Comparison of ENCODE assay signal across 1 cellular context in the genomic region with DNA sequence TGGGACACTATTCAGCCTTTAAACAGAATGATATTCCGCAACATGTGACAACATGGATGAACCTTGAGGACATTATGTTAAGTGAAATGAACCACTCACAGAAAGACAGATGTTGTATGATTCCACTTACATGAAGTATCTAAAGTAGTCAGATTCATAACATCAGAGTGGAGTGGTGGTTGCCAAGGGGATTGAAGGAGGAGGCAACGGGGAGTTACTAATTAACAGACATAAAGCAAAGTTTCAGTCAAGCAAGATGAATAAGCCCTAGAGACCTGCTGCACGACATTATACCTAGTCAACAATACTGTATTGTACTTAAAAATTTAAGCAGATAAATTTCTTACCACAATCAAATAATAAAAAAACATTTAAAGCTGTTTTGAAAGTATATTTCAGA.
TF ChIP-seq lines count a peak whose summit lies in the region.

No MANE protein-coding gene starts in this region.

TF ChIP-seq in GM12878, 131 proteins besides CTCF, POLR2A, EP300 and RAD21 (continued from another document):
- TF ChIP-seq BMI1 (IDR thresholded peaks at IDR 0.05; ENCODE audit: borderline replicate concordance) (0 out of 2 replicates have a peak, but pooled peaks have one; percentile 22), CHD2 (IDR thresholded peaks at IDR 0.05; ENCODE audit: borderline replicate concordance, low read depth, low read length) (no peak), KAT2A (conservative IDR thresholded peaks at IDR 0.05; ENCODE audit: control insufficient read depth, low read depth, low read length) (no peak), RB1 (IDR thresholded peaks at IDR 0.05; ENCODE audit: borderline replicate concordance) (no peak), POLR2AphosphoS5 (IDR thresholded peaks at IDR 0.05; ENCODE audit: low read length) (no peak)
- TF ChIP-seq, protein P1, sequence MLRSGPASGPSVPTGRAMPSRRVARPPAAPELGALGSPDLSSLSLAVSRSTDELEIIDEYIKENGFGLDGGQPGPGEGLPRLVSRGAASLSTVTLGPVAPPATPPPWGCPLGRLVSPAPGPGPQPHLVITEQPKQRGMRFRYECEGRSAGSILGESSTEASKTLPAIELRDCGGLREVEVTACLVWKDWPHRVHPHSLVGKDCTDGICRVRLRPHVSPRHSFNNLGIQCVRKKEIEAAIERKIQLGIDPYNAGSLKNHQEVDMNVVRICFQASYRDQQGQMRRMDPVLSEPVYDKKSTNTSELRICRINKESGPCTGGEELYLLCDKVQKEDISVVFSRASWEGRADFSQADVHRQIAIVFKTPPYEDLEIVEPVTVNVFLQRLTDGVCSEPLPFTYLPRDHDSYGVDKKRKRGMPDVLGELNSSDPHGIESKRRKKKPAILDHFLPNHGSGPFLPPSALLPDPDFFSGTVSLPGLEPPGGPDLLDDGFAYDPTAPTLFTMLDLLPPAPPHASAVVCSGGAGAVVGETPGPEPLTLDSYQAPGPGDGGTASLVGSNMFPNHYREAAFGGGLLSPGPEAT (IDR thresholded peaks at IDR 0.05; ENCODE audit: low read depth), result no peak
- TF ChIP-seq, protein P2, sequence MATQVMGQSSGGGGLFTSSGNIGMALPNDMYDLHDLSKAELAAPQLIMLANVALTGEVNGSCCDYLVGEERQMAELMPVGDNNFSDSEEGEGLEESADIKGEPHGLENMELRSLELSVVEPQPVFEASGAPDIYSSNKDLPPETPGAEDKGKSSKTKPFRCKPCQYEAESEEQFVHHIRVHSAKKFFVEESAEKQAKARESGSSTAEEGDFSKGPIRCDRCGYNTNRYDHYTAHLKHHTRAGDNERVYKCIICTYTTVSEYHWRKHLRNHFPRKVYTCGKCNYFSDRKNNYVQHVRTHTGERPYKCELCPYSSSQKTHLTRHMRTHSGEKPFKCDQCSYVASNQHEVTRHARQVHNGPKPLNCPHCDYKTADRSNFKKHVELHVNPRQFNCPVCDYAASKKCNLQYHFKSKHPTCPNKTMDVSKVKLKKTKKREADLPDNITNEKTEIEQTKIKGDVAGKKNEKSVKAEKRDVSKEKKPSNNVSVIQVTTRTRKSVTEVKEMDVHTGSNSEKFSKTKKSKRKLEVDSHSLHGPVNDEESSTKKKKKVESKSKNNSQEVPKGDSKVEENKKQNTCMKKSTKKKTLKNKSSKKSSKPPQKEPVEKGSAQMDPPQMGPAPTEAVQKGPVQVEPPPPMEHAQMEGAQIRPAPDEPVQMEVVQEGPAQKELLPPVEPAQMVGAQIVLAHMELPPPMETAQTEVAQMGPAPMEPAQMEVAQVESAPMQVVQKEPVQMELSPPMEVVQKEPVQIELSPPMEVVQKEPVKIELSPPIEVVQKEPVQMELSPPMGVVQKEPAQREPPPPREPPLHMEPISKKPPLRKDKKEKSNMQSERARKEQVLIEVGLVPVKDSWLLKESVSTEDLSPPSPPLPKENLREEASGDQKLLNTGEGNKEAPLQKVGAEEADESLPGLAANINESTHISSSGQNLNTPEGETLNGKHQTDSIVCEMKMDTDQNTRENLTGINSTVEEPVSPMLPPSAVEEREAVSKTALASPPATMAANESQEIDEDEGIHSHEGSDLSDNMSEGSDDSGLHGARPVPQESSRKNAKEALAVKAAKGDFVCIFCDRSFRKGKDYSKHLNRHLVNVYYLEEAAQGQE (IDR thresholded peaks at IDR 0.05; ENCODE audit: low read depth, low read length), result no peak
